Comparison of ENCODE assay signal across 8 cellular contexts in genomic region chr7:74174606-74175082, GRCh38. TPM values are rescaled to one million over a fixed set of nuclear protein-coding genes. Genes with fewer than 3 reads are reported as not detected.
A peak's percentile ranks its signal among the peaks of the same experiment; 100 is the strongest.
DNase-seq lines count a peak whose midpoint lies in the region; ATAC-seq, FAIRE-seq and TF ChIP-seq lines count a peak whose summit lies in the region.

No MANE protein-coding gene starts in this region.

- TF ChIP-seq CTCF in 22Rv1 (IDR thresholded peaks at IDR 0.05) (no peak), astrocyte (IDR thresholded peaks at IDR 0.05; ENCODE audit: insufficient read depth, low read depth, low read length) (no peak), gastrocnemius medialis (IDR thresholded peaks at IDR 0.05 in 4 of 5, conservative IDR thresholded peaks at IDR 0.05 in 1 of 5) (no peak)

- in situ Hi-C loops in gastrocnemius medialis (cut with MboI; ENCODE audit: low sequenced_read_pairs in 4 of 4) = loop anchor here in 2 of 4 donors (10.0 to 25.0 kb wide), 2 partner anchors 90 to 488 kb away; partner anchors contain the start of genes GTF2I (in 1 of the 2) and LIMK1 (in 1 of the 2)

- H3K27ac ChIP-seq in 22Rv1 (peak overlapping the region; percentile 85), astrocyte (ENCODE audit: low read depth, low read length) (peak overlapping the region; percentile 92), gastrocnemius medialis (peak overlapping the region; percentile 94 to 99 (median 95))

- no peaks in the 10 kb centered on the region for H3K27me3 Mint-ChIP-seq in astrocyte (ENCODE audit: low read depth, unreplicated experiment)

- peaks cover 15% of the 10 kb centered on the region for H3K36me3 Mint-ChIP-seq in astrocyte (ENCODE audit: low read depth, unreplicated experiment)

- H4K20me1 ChIP-seq in astrocyte (ENCODE audit: insufficient read depth, low read length) = peaks cover 51% of the 10 kb centered on the region

- DNase-seq in RCC 7860 (ENCODE audit: low spot score) = peak; percentile 27
- DNase-seq in astrocyte (ENCODE audit: low read depth) = peak; percentile 61
- DNase-seq in hypothalamus (lab: John Stamatoyannopoulos, UW) = peak in 32 of 51 donors; percentile 6 to 76 (median 44)
- peak; percentile 48 to 65 for DNase-seq in gastrocnemius medialis
- DNase-seq in DMS153 (lab: John Stamatoyannopoulos, UW) = no peak

- FAIRE-seq in RCC 7860 (lab: Jason Lieb, UNC) = no peak
- FAIRE-seq in astrocyte (lab: Jason Lieb, UNC) = no peak

- peaks cover 38% of the 10 kb centered on the region for H3K4me1 ChIP-seq in astrocyte (ENCODE audit: insufficient read depth, low read length)
- peaks cover 50 to 54% of the 10 kb centered on the region in 2 donors for H3K4me1 ChIP-seq in gastrocnemius medialis

- H3K4me2 ChIP-seq in astrocyte (ENCODE audit: low read length) = peak overlapping the region; percentile 95

- H3K36me3 ChIP-seq in astrocyte (ENCODE audit: insufficient read depth, low read length) (peaks cover 13% of the 10 kb centered on the region), gastrocnemius medialis (no peaks in the 10 kb centered on the region)

- peak overlapping the region; percentile 91 for H3K4me3 ChIP-seq in astrocyte (ENCODE audit: insufficient read depth, low read depth, low read length)
- peak overlapping the region; percentile 91 to 93 (median 92) for H3K4me3 ChIP-seq in gastrocnemius medialis

- H3K9me3 ChIP-seq in astrocyte (ENCODE audit: insufficient read depth, low read depth, low read length) (no peaks in the 10 kb centered on the region), gastrocnemius medialis (no peaks in the 10 kb centered on the region)

- H3K27me3 ChIP-seq in astrocyte (ENCODE audit: insufficient read depth, low read length) (no peaks in the 10 kb centered on the region), gastrocnemius medialis (no peaks in the 10 kb centered on the region)

- intact Hi-C loops in gastrocnemius medialis (cut with DNase I; ENCODE audit: low total_unique reads) = loop anchor here (5.0 to 10.0 kb wide), 4 partner anchors 92 to 620 kb away; partner anchors contain the start of genes BCL7B and LIMK1

- no peak for TF ChIP-seq POLR2A in gastrocnemius medialis (IDR thresholded peaks at IDR 0.05)

- no peak overlapping the region for H2AFZ ChIP-seq in astrocyte (ENCODE audit: low read depth, low read length)

- H3K79me2 ChIP-seq in astrocyte (ENCODE audit: insufficient read depth, low read length) = peaks cover 66% of the 10 kb centered on the region

- no peaks in the 10 kb centered on the region for H3K9me3 Mint-ChIP-seq in astrocyte (ENCODE audit: unreplicated experiment)

- peaks cover 19% of the 10 kb centered on the region for H3K4me1 Mint-ChIP-seq in astrocyte (ENCODE audit: low read depth, unreplicated experiment)

- peak overlapping the region; percentile 98 for H3K9ac ChIP-seq in astrocyte (ENCODE audit: low read length)

- ATAC-seq in GM18508 (IDR thresholded peaks at IDR 0.05; ENCODE audit: insufficient read depth, unreplicated experiment) = peak; percentile 11
- ATAC-seq in HG03025 (IDR thresholded peaks at IDR 0.05; ENCODE audit: low FRiP score, unreplicated experiment) = peak; percentile 32
- ATAC-seq in gastrocnemius medialis = peak; percentile 38 to 42

- H3K4me3 Mint-ChIP-seq in astrocyte (ENCODE audit: unreplicated experiment) = peak overlapping the region; percentile 85

- H3K27ac Mint-ChIP-seq in astrocyte (ENCODE audit: unreplicated experiment) = peak overlapping the region; percentile 90

RNA-seq across cellular contexts. Expression of gene EIF4H, which starts 0.5 kb away (rescaled TPM):
- total RNA-seq in astrocyte (323 and 361 TPM in 2 replicates), gastrocnemius medialis (100 to 1,000 TPM; 247 to 430 (median 309) TPM)

RNA-seq across cellular contexts. Expression of gene LAT2, which starts 35.2 kb away (rescaled TPM):
- total RNA-seq in astrocyte (1.5 and 2.0 TPM in 2 replicates), gastrocnemius medialis (1 to 10 TPM; 2.1 to 5.3 (median 3.0) TPM)
